Comparison of ENCODE assay signal across 1 cellular context in the genomic region with DNA sequence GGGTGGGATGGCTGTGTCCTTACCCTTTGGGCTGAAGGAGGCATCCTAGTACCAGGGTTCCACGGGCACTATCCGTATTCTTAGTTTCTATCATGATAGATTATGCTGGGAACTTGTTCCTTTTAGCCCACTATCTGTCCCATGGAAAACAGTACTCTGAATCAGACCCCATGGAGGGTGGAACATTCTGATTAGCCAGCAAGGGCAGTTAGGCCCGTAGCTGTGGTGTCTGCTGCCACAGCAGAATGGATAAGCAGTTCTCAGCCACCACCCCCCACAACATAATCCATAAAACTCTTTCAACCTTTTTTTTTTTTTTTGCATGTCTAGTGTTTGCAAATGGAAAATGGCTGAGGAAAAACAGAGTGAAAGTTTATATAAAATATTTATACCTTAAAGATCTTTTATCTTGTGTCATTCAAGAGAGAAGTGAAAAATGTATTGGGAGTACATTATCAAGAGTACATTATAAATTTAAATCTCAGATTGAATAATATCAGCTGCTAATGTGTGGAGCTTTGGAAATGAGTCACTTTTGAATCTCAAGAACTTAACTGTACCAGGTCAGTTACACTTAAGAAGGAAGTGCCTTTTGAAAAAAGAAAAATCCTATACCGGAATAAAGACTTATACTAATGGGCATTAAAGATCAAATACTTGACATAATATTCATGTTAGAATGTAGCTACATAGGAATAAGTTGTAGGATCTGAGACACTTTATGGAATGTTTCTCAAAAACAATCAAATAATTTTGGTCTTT.
TF ChIP-seq lines count a peak whose summit lies in the region.

No MANE protein-coding gene starts in this region.

TF ChIP-seq in WTC11, 78 proteins besides CTCF, POLR2A, EP300 and RAD21 (continued from another document):
- TF ChIP-seq ZNF317 (CRISPR knock-in tag; IDR thresholded peaks at IDR 0.05; ENCODE audit: borderline replicate concordance, low read depth): no peak
- TF ChIP-seq ZBTB21 (CRISPR knock-in tag; IDR thresholded peaks at IDR 0.05; ENCODE audit: borderline replicate concordance): no peak
- no peak for TF ChIP-seq ZNF671 (CRISPR knock-in tag; IDR thresholded peaks at IDR 0.05)
- no peak for TF ChIP-seq USF2 (CRISPR knock-in tag; IDR thresholded peaks at IDR 0.05)
- TF ChIP-seq ZNF396 (CRISPR knock-in tag; IDR thresholded peaks at IDR 0.05; ENCODE audit: borderline replicate concordance): no peak
- no peak for TF ChIP-seq PRRX2 (CRISPR knock-in tag; IDR thresholded peaks at IDR 0.05)
- TF ChIP-seq KAT7 (CRISPR knock-in tag; IDR thresholded peaks at IDR 0.05; ENCODE audit: borderline replicate concordance): no peak
- no peak for TF ChIP-seq RORB (CRISPR knock-in tag; IDR thresholded peaks at IDR 0.05)
TF ChIP-seq in WTC11: peak in this region for 0.
